ENCODE assay signal across 16 cellular contexts in genomic region chr5:58073246-58073645, GRCh38.
DNase-seq lines count a peak whose midpoint lies in the region; ATAC-seq and TF ChIP-seq lines count a peak whose summit lies in the region.
"Had no signal": no experiment of that assay in that cellular context is flagged by ENCODE, and none has a peak within 500 bp of the region (broad histone marks: within the 10 kb centered on the region; RNA-seq: fewer than 3 reads in every experiment).

No MANE protein-coding gene starts in this region.

- H3K4me1 ChIP-seq in heart right ventricle (peaks cover 2 to 83% (median 65%) of the 10 kb centered on the region in 9 donors), gastroesophageal sphincter (peaks cover 0 to 6% (median 0%) of the 10 kb centered on the region in 3 donors), osteoblast (ENCODE audit: insufficient read depth, low read length) (no peaks in the 10 kb centered on the region)

- no peak for TF ChIP-seq EP300 in gastroesophageal sphincter (IDR thresholded peaks at IDR 0.05)

- ATAC-seq in heart right ventricle (no peak), gastroesophageal sphincter (peak; percentile 19)

- TF ChIP-seq POLR2A in gastroesophageal sphincter (IDR thresholded peaks at IDR 0.05), result no peak

- TF ChIP-seq CTCF in heart right ventricle (IDR thresholded peaks at IDR 0.05) (no peak), gastroesophageal sphincter (IDR thresholded peaks at IDR 0.05) (no peak), osteoblast (IDR thresholded peaks at IDR 0.05; ENCODE audit: extremely low read depth, low read depth, low read length) (no peak)

- DNase-seq in heart right ventricle (no peak), cardiac septum (ENCODE audit: low spot score) (no peak), SK-MEL-5 (ENCODE audit: low read depth, low spot score) (peak; percentile 7), osteoblast (ENCODE audit: insufficient read length, low spot score, missing footprints) (no peak), Kasumi-1 (lab: John Stamatoyannopoulos, UW) (no peak), posterior cingulate gyrus (no peak), head of caudate nucleus (no peak)
- DNase-seq: BE2C; EL; MG63; NCI-H1048; NCI-H1417 treated with DMSO at 0.1 percent for 48 hours; NCI-H187 treated with DMSO at 0.1 percent for 48 hours; NK-92 treated with Interleukin-12 subunit alpha and Interleukin-12 subunit beta, amount 100 ng/mL, for 24 hours; SJCRH30 had no signal

- WGBS in heart right ventricle, 2 donors, result 62 to 80% methylated on average over 2 of the region's 2 CpGs
- WGBS in gastroesophageal sphincter (ENCODE audit: low coverage in 1 of 2), 2 donors, result 66 to 73% methylated on average over 2 of the region's 2 CpGs

- H3K27ac ChIP-seq in heart right ventricle (peak overlapping the region in 7 of 10 donors; percentile 62 to 92 (median 83)), gastroesophageal sphincter (no peak overlapping the region), osteoblast (ENCODE audit: low read depth, low read length) (no peak overlapping the region)
- H3K27ac ChIP-seq: SJCRH30 had no signal

- H4K20me1 ChIP-seq in osteoblast (ENCODE audit: insufficient read depth, low read length), result no peaks in the 10 kb centered on the region

- in situ Hi-C loops in SK-MEL-5 (cut with HindIII; ENCODE audit: low pct_unique_long_range_greater_than_20kb, low sequenced_read_pairs), result no loop called here

- no peaks in the 10 kb centered on the region for H3K36me3 ChIP-seq in heart right ventricle
- no peaks in the 10 kb centered on the region for H3K36me3 ChIP-seq in gastroesophageal sphincter
- H3K36me3 ChIP-seq in osteoblast (ENCODE audit: insufficient read depth, low read length), result no peaks in the 10 kb centered on the region
- H3K36me3 ChIP-seq: BE2C, MG63, SJCRH30 had no signal

- H3K4me2 ChIP-seq in osteoblast (ENCODE audit: insufficient read depth, low read length), result peak overlapping the region; percentile 68

- peak overlapping the region; percentile 17 for H2AFZ ChIP-seq in osteoblast (ENCODE audit: low read length)

- no peaks in the 10 kb centered on the region for H3K79me2 ChIP-seq in osteoblast (ENCODE audit: insufficient read depth, low read length)

- intact Hi-C loops in heart right ventricle (cut with DNase I), result loop anchor here in 8 of 10 donors (2.0 to 10.0 kb wide), 11 partner anchors 54 to 386 kb away; no protein-coding TSS in a partner anchor
- intact Hi-C loops in cardiac septum (cut with DNase I), result loop anchor here (5.0 kb wide), 3 partner anchors 51 to 291 kb away; no protein-coding TSS in a partner anchor
- intact Hi-C loops in posterior cingulate gyrus (cut with DNase I), result no loop called here
- intact Hi-C loops in head of caudate nucleus (cut with DNase I), result no loop called here

- H3K9me3 ChIP-seq in heart right ventricle, result peaks cover 0 to 6% (median 0%) of the 10 kb centered on the region in 11 donors
- peaks cover 0 to 5% (median 0%) of the 10 kb centered on the region in 3 donors for H3K9me3 ChIP-seq in gastroesophageal sphincter
- H3K9me3 ChIP-seq in osteoblast (ENCODE audit: low read depth, low read length), result no peaks in the 10 kb centered on the region
- H3K9me3 ChIP-seq: BE2C, MG63, SJCRH30 had no signal

- H3K27me3 ChIP-seq in heart right ventricle (no peaks in the 10 kb centered on the region), gastroesophageal sphincter (no peaks in the 10 kb centered on the region), osteoblast (ENCODE audit: insufficient read depth, low read length) (no peaks in the 10 kb centered on the region)
- H3K27me3 ChIP-seq: BE2C, MG63, SJCRH30 had no signal

- H3K4me3 ChIP-seq in heart right ventricle, result no peak overlapping the region
- H3K4me3 ChIP-seq in gastroesophageal sphincter, result no peak overlapping the region
- no peak overlapping the region for H3K4me3 ChIP-seq in osteoblast (ENCODE audit: insufficient read depth, low read length)
- H3K4me3 ChIP-seq: MG63, SJCRH30 had no signal

Comparison
In these comparisons a context has a peak if more than half of its experiments do, and no peak if none do; other contexts are left out.
1. H3K27ac ChIP-seq: peak in heart right ventricle (7 of 10); none in gastroesophageal sphincter (0 of 4) and osteoblast (single experiment).
2. intact Hi-C loops: an anchor here in heart right ventricle (2.0 to 10.0 kb wide) and cardiac septum (5.0 kb wide); none called in posterior cingulate gyrus and head of caudate nucleus.